In the genomic region with DNA sequence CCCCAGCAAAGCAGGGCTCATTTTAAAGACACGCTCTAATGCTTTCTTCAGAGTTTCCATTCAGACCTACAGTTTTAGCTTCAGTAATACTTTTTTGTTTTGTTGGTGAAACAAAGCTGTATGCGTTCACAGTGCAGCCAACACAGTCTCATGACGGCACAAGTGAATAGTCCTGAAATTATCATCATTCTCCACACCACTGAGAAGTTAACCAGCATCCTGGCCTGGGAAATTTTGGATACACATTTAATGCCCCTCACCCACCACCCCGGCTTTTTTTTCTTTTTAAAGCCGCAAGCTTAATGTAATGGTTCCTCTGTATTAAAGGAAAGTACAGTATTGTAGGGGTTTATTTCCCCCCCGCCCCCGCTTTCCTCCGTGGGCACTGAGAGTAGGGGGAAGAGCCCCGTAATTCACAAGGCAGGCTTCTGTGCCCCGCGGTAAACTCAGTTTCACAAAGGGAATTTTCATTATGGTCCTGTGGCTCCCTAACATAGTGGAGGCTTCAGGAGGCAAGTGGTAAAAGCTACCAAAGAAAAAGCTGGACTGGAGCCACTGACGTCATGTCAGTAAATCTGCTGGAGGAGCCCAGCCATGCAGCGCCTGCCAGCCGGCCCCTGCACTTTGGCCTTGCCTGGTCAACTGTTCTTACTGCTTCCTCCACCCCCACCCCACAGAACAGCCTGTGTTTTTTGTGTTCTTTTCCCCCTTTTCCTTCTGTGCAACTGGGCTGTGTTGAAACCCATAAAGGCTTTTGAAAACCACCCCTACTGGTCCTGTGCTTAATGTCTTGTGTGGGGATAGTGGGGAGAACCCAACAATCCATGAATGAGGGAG, we compare ENCODE assay signal across 9 cellular contexts. TPM values are rescaled to one million over a fixed set of nuclear protein-coding genes. Genes with fewer than 3 reads are reported as not detected.
DNase-seq lines count a peak whose midpoint lies in the region; ATAC-seq, FAIRE-seq and TF ChIP-seq lines count a peak whose summit lies in the region.
"Had no signal": no experiment of that assay in that cellular context is flagged by ENCODE, and none has a peak within 500 bp of the region (broad histone marks: within the 10 kb centered on the region; RNA-seq: fewer than 3 reads in every experiment).

No MANE protein-coding gene starts in this region.

- no peaks in the 10 kb centered on the region for H3F3A ChIP-seq in MM.1S (ENCODE audit: insufficient read depth, low read length)

- H3K36me3 ChIP-seq in kidney epithelial cell (ENCODE audit: control insufficient read depth, insufficient read depth, low read length) (no peaks in the 10 kb centered on the region), small intestine (ENCODE audit: control insufficient read depth in 2 of 2, insufficient read depth in 2 of 2, low read length in 2 of 2) (no peaks in the 10 kb centered on the region), MM.1S (replicated peaks; ENCODE audit: insufficient read depth, low read length) (no peaks in the 10 kb centered on the region)

- TF ChIP-seq CTCF in kidney epithelial cell (IDR thresholded peaks at IDR 0.05; ENCODE audit: insufficient read depth, low read length, poor library complexity, severe bottlenecking) (no peak), MM.1S (IDR thresholded peaks at IDR 0.05; ENCODE audit: low read length) (no peak)

- no peaks in the 10 kb centered on the region for H3K9me3 ChIP-seq in small intestine (ENCODE audit: control insufficient read depth, low read depth)
- no peaks in the 10 kb centered on the region for H3K9me3 ChIP-seq in MM.1S (replicated peaks; ENCODE audit: insufficient read depth, low read length)

- H3K27ac ChIP-seq in small intestine (ENCODE audit: low read depth in 1 of 2, low read length in 1 of 2) (peak overlapping the region; percentile 80 to 84), MM.1S (ENCODE audit: low read length) (no peak overlapping the region)

- DNase-seq in ACHN (peak; percentile 89), NCI-H1105 treated with DMSO at 0.1 percent for 48 hours (lab: John Stamatoyannopoulos, UW) (peak; percentile 79), brain pericyte (ENCODE audit: low read depth, low spot score) (peak; percentile 75), kidney epithelial cell (ENCODE audit: low read depth) (peak; percentile 83), small intestine (peak; percentile 96), KBM-7 (no peak), MM.1S (no peak)

- in situ Hi-C loops in ACHN (cut with HindIII; ENCODE audit: low pct_ligation_motif_present, low pct_unique_long_range_greater_than_20kb, low sequenced_read_pairs): no loop called here
- in situ Hi-C loops in KBM-7 (cut with MboI; ENCODE audit: low pct_unique_long_range_greater_than_20kb, low sequenced_read_pairs): no loop called here

- H3K9me2 ChIP-seq in MM.1S (replicated peaks; ENCODE audit: insufficient read depth, low read length): no peaks in the 10 kb centered on the region

- H3K9ac ChIP-seq in MM.1S (ENCODE audit: low read length): no peak overlapping the region

- no peak for FAIRE-seq in small intestine (lab: Jason Lieb, UNC)
- FAIRE-seq: TTC549 had no signal

- H3K79me2 ChIP-seq in MM.1S (ENCODE audit: low read length): peaks cover 100% of the 10 kb centered on the region

- 26 to 35% (median 28%) methylated on average over 14 of the region's 14 CpGs for WGBS in small intestine, 3 donors

- H4K20me1 ChIP-seq in MM.1S (ENCODE audit: insufficient read depth, low read length): peaks cover 8% of the 10 kb centered on the region; the same call in 1 of the 2 replicates

- no peak overlapping the region for H2AFZ ChIP-seq in MM.1S (ENCODE audit: low read length)

- H3K4me3 ChIP-seq in kidney epithelial cell (ENCODE audit: low read depth, low read length) (no peak overlapping the region), small intestine (ENCODE audit: low read depth in 1 of 2, low read length in 2 of 2) (no peak overlapping the region), MM.1S (ENCODE audit: low read length) (no peak overlapping the region)

- H3K27me3 ChIP-seq in kidney epithelial cell (ENCODE audit: control insufficient read depth, insufficient read depth, low read length) (no peaks in the 10 kb centered on the region), small intestine (ENCODE audit: control insufficient read depth in 2 of 2, insufficient read depth in 2 of 2, low read length in 2 of 2) (no peaks in the 10 kb centered on the region), MM.1S (replicated peaks; ENCODE audit: insufficient read depth, low read length) (no peaks in the 10 kb centered on the region)

- ATAC-seq in GM21367 (IDR thresholded peaks at IDR 0.05; ENCODE audit: unreplicated experiment): no peak

- H3K4me1 ChIP-seq in small intestine (ENCODE audit: control insufficient read depth in 2 of 2, insufficient read depth in 1 of 2, low read depth in 1 of 2, low read length in 1 of 2): peaks cover 4 to 19% of the 10 kb centered on the region in 2 donors
- no peaks in the 10 kb centered on the region for H3K4me1 ChIP-seq in MM.1S (ENCODE audit: low read length)

- no peak overlapping the region for H3K4me2 ChIP-seq in MM.1S (ENCODE audit: low read depth, low read length)

RNA-seq across cellular contexts. Expression of a gene that starts 18.2 kb away (rescaled TPM):
- 76.7 and 88.1 TPM in 2 replicates for total RNA-seq in kidney epithelial cell
- polyA plus RNA-seq in small intestine: 10 to 100 TPM in 1 of 3 donors, 1 to 10 TPM in 2; 3.2 to 10.9 (median 4.2) TPM

Comparison
In these comparisons a context has a peak if more than half of its experiments do, and no peak if none do; other contexts are left out.
1. DNase-seq: peak in ACHN (single experiment), NCI-H1105 treated with DMSO at 0.1 percent for 48 hours (single experiment), brain pericyte (single experiment), kidney epithelial cell (single experiment) and small intestine (single experiment); none in KBM-7 (single experiment) and MM.1S (single experiment).